Comparison of ENCODE assay signal across 9 cellular contexts in the genomic region with DNA sequence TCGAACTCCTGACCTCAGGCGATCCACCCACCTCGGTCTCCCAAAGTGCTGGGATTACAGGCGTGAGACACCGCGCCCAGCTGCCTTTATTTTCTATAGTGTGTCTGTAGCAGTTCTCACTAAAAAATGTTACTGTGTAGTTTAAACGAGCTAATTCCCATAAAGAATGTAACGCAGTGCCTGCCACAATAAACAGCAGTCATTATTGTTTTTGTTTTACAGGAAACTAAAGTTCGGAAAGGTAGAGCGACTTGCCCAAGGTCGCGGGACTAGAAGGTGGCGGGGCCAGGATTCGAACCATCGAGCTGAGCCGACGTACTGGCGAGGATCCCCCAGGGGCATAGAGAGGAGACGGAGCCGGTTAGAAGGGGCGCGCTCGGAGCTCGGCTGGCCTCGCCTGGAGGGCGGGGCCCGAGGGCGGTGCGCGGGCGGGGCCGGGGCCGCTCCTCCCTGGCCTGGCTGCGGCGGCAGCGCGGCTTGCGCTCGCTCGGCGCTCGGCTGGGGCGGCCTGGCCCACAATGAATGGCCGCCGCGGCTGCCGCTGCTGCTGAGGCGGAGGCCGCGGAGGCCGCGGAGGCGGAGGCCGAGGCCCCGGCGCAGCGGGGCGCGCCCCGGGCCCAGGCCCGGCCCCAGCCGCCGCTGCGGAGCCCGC. TPM values are rescaled to one million over a fixed set of nuclear protein-coding genes. Genes with fewer than 3 reads are reported as not detected.
DNase-seq lines count a peak whose midpoint lies in the region; ATAC-seq, FAIRE-seq and TF ChIP-seq lines count a peak whose summit lies in the region.
"Had no signal": no experiment of that assay in that cellular context is flagged by ENCODE, and none has a peak within 500 bp of the region (broad histone marks: within the 10 kb centered on the region; RNA-seq: fewer than 3 reads in every experiment).

NACC1 (plus strand) TSS at position 493 of the 652 bp plus-strand sequence. CDS start 16,944 bp downstream, outside the sequence.

- H2BK120ac ChIP-seq in H1 (replicated peaks; ENCODE audit: low read depth, low read length) (no peak within 1 kb of the TSS), mesendoderm (ENCODE audit: low read depth, low read length) (peak within 1 kb of the TSS; percentile 98)

- peaks cover 38 to 39% of the 10 kb centered on the region in 2 experiments for H4K20me1 ChIP-seq in H1 (replicated peaks in 1 of 2; ENCODE audit: control insufficient read depth in 1 of 2, insufficient read depth in 2 of 2, low read length in 2 of 2)

- POLR2A ChIA-PET in BJ (lab: Charles Lee), result no interaction called here
- POLR2A ChIA-PET in H1 (lab: Charles Lee; ENCODE audit: partially characterized antibody), result interaction anchor here (0.7 to 19.5 kb wide), 17 partner anchors 13 to 227 kb away, joined by 3 to 228 read pairs (median 4); partner anchors contain the start of genes GCDH, IER2, LYL1 and STX10

- H3K56ac ChIP-seq in H1 (replicated peaks; ENCODE audit: insufficient read length, low read depth, low read length) (peak within 1 kb of the TSS; percentile 98), mesendoderm (ENCODE audit: low read length) (peak within 1 kb of the TSS; percentile 99)

- TF ChIP-seq CTCF in BJ (IDR thresholded peaks at IDR 0.05; ENCODE audit: insufficient read depth, low read depth, low read length) (no peak), HL-60 (IDR thresholded peaks at IDR 0.05; ENCODE audit: insufficient read depth, low read length) (no peak), H1 (IDR thresholded peaks at IDR 0.05; ENCODE audit: control extremely low read depth in 1 of 3, insufficient read depth in 1 of 3, low read depth in 1 of 3, low read length in 3 of 3) (no peak)

- WGBS in H1 (ENCODE audit: extremely low coverage in 1 of 2, insufficient coverage in 1 of 2, insufficient read length in 1 of 2, insufficient replicate concordance in 2 of 2, low coverage in 1 of 2, low lambda C conversion rate in 2 of 2, missing lambda C conversion rate in 1 of 2), 2 experiments, result 13% methylated on average over 34 of the region's 65 CpGs; no CpG with 5 or more reads in 1 of the 2 experiments
- WGBS in mesendoderm (ENCODE audit: extremely low coverage, insufficient coverage, low lambda C conversion rate), result no CpG with 5 or more reads among the region's 65 CpGs

- TF ChIP-seq POLR2A in H1 (IDR thresholded peaks at IDR 0.05; ENCODE audit: control extremely low read depth in 1 of 2, low read depth in 2 of 2, low read length in 2 of 2), result no peak; a peak in 1 of 3 replicates

- TF ChIP-seq EP300 in H1 (IDR thresholded peaks at IDR 0.05; ENCODE audit: borderline replicate concordance in 1 of 2, low read depth in 2 of 2, low read length in 2 of 2), result peak in 1 of 2 experiments; percentile 13; a peak in 1 of 3 replicates

- H3K4me2 ChIP-seq in H1 (ENCODE audit: insufficient read depth in 1 of 2, low read depth in 2 of 2, low read length in 2 of 2), result peak within 1 kb of the TSS; percentile 81 to 86
- H3K4me2 ChIP-seq in mesendoderm (ENCODE audit: low read length), result peak within 1 kb of the TSS; percentile 69

- H3K18ac ChIP-seq in H1 (ENCODE audit: extremely low read depth, low read length) (peak within 1 kb of the TSS; percentile 95), mesendoderm (ENCODE audit: low read length) (peak within 1 kb of the TSS; percentile 99)

- H3K4me3 ChIP-seq in BJ (ENCODE audit: low read depth, low read length) (peak within 1 kb of the TSS; percentile 99), HL-60 (replicated peaks; ENCODE audit: insufficient read depth, low read length) (peak within 1 kb of the TSS; percentile 98), H1 (ENCODE audit: extremely low read depth in 1 of 4, insufficient read depth in 2 of 4, low read depth in 3 of 4, low read length in 4 of 4) (peak within 1 kb of the TSS; percentile 92 to 100 (median 96)), mesendoderm (ENCODE audit: low read length) (peak within 1 kb of the TSS; percentile 95)

- H3K27me3 ChIP-seq in BJ (ENCODE audit: control insufficient read depth, insufficient read depth, low read length) (no peaks in the 10 kb centered on the region), HL-60 (ENCODE audit: insufficient read depth, poor library complexity, severe bottlenecking) (no peaks in the 10 kb centered on the region), H1 (replicated peaks in 1 of 4; ENCODE audit: control insufficient read depth in 3 of 4, extremely low read depth in 1 of 4, insufficient read depth in 3 of 4, low read length in 3 of 4) (no peaks in the 10 kb centered on the region), mesendoderm (ENCODE audit: insufficient read depth, low read length, poor library complexity) (no peaks in the 10 kb centered on the region)

- no peak within 1 kb of the TSS for H3K23ac ChIP-seq in H1 (ENCODE audit: insufficient read length)
- no peak within 1 kb of the TSS for H3K23ac ChIP-seq in mesendoderm (ENCODE audit: low read length)

- H3K9ac ChIP-seq in H1 (replicated peaks in 1 of 4; ENCODE audit: extremely low read depth in 1 of 4, low read depth in 3 of 4, low read length in 3 of 4), result peak within 1 kb of the TSS; percentile 82 to 99 (median 94)
- peak within 1 kb of the TSS; percentile 99 for H3K9ac ChIP-seq in mesendoderm (ENCODE audit: low read length)

- peak within 1 kb of the TSS; percentile 61; the same call in 1 of the 2 replicates for H2BK15ac ChIP-seq in H1 (ENCODE audit: low read length)
- no peak within 1 kb of the TSS for H2BK15ac ChIP-seq in mesendoderm (replicated peaks; ENCODE audit: low read depth)

- peak within 1 kb of the TSS; percentile 6 for H3K14ac ChIP-seq in H1 (ENCODE audit: insufficient read length)

- H2AK5ac ChIP-seq in H1 (ENCODE audit: low read depth, low read length) (0 out of 2 replicates have a peak within 1 kb of the TSS, but pooled peaks have one; percentile 55), mesendoderm (ENCODE audit: low read length) (peak within 1 kb of the TSS; percentile 62)

- H3K4ac ChIP-seq in H1 (replicated peaks; ENCODE audit: insufficient read length, low read depth, low read length) (peak within 1 kb of the TSS; percentile 94), mesendoderm (ENCODE audit: low read depth, low read length) (peak within 1 kb of the TSS; percentile 100)

- H4K8ac ChIP-seq in H1 (ENCODE audit: extremely low read depth, insufficient read depth, low read length), result peak within 1 kb of the TSS; percentile 98; the same call in 1 of the 2 replicates
- peak within 1 kb of the TSS; percentile 97 for H4K8ac ChIP-seq in mesendoderm (ENCODE audit: low read depth, low read length)

- H2BK20ac ChIP-seq in H1 (ENCODE audit: low read length), result no peak within 1 kb of the TSS

- peak within 1 kb of the TSS; percentile 99 for H2BK5ac ChIP-seq in H1 (ENCODE audit: low read depth, low read length)
- peak within 1 kb of the TSS; percentile 97 for H2BK5ac ChIP-seq in mesendoderm (ENCODE audit: low read length)

- peak; percentile 56 for ATAC-seq in GM19351 (IDR thresholded peaks at IDR 0.05; ENCODE audit: unreplicated experiment)

- no peak within 1 kb of the TSS for H2AFZ ChIP-seq in H1 (ENCODE audit: low read length)

- peaks cover 8% of the 10 kb centered on the region; the same call in 1 of the 2 replicates for H3K23me2 ChIP-seq in H1 (ENCODE audit: low read depth, low read length)

- peaks cover 14 to 36% (median 26%) of the 10 kb centered on the region in 4 experiments for H3K4me1 ChIP-seq in H1 (replicated peaks in 1 of 4; ENCODE audit: control insufficient read depth in 3 of 4, insufficient read depth in 4 of 4, low read length in 3 of 4)
- peaks cover 13% of the 10 kb centered on the region for H3K4me1 ChIP-seq in mesendoderm (ENCODE audit: control insufficient read depth, low read depth, low read length)

- H3K27ac ChIP-seq in HL-60 (replicated peaks) (peak within 1 kb of the TSS; percentile 84), H1 (ENCODE audit: low read depth, low read length) (peak within 1 kb of the TSS; percentile 97), mesendoderm (ENCODE audit: low read depth, low read length) (peak within 1 kb of the TSS; percentile 98)

- H3K79me1 ChIP-seq in H1 (ENCODE audit: low read depth, low read length) (peaks cover 31% of the 10 kb centered on the region), mesendoderm (ENCODE audit: low read length) (peaks cover 20% of the 10 kb centered on the region)

- peak within 1 kb of the TSS; percentile 97 for H2BK12ac ChIP-seq in H1 (ENCODE audit: low read depth, low read length)

- no peak for FAIRE-seq in H1 (lab: Jason Lieb, UNC)
- FAIRE-seq: TTC549 had no signal

- H3K9me3 ChIP-seq in H1 (ENCODE audit: insufficient read depth in 2 of 2, low read depth in 1 of 2, low read length in 1 of 2), result no peaks in the 10 kb centered on the region

- peak within 1 kb of the TSS; percentile 85 for H4K5ac ChIP-seq in H1 (ENCODE audit: insufficient read length, low read depth, low read length)
- peak within 1 kb of the TSS; percentile 77 for H4K5ac ChIP-seq in mesendoderm (ENCODE audit: low read length)

- H3K79me2 ChIP-seq in H1 (ENCODE audit: control insufficient read depth in 1 of 2, insufficient read depth in 2 of 2, low read length in 2 of 2), result peaks cover 45 to 61% of the 10 kb centered on the region in 2 experiments
- H3K79me2 ChIP-seq in mesendoderm (ENCODE audit: control insufficient read depth, insufficient read depth, low read length), result peaks cover 58% of the 10 kb centered on the region

- TF ChIP-seq RAD21 in H1 (IDR thresholded peaks at IDR 0.05 in 1 of 2, conservative IDR thresholded peaks at IDR 0.05 in 1 of 2; ENCODE audit: low read depth in 2 of 2, low read length in 2 of 2), result no peak

- CTCF ChIA-PET in BJ (lab: Yijun Ruan, JAX) (interaction anchor here (0.6 to 1.5 kb wide), 9 partner anchors 13 to 152 kb away, joined by 3 to 7 read pairs (median 4); partner anchors contain the start of genes IER2 and STX10), H1 (lab: Charles Lee; ENCODE audit: partially characterized antibody) (interaction anchor here (1.0 to 1.4 kb wide), 3 partner anchors 13 to 78 kb away, joined by 3 to 4 read pairs (median 4); no protein-coding TSS in a partner anchor)

- DNase-seq in BJ (ENCODE audit: low read depth) (no peak), HL-60 (ENCODE audit: low read depth in 1 of 2, low spot score in 1 of 2) (peak; percentile 75 to 89), NOMO-1 (lab: John Stamatoyannopoulos, UW; ENCODE audit: unreplicated experiment in 2 of 2) (peak; percentile 89 to 90), H1 (ENCODE audit: low read depth in 1 of 2, low spot score in 2 of 2) (peak; percentile 70 to 87), mesendoderm (peak; percentile 95)
- DNase-seq in activated CD8-positive, alpha-beta memory T cell treated with anti-CD3 and anti-CD28 coated beads for 48 hours (ENCODE audit: low read depth in 2 of 3, low spot score in 2 of 3), result peak; percentile 66 to 93 (median 69)
- peak; percentile 87 for DNase-seq in stimulated activated CD8-positive, alpha-beta memory T cell treated with anti-CD3 and anti-CD28 coated beads, Interleukin-12 subunit alpha, Interleukin-12 subunit beta, amount 100 ng/mL, for 4 hours (ENCODE audit: low read depth)

- peak within 1 kb of the TSS; percentile 97 for H4K91ac ChIP-seq in H1 (replicated peaks; ENCODE audit: insufficient read length, low read length)

- H3K36me3 ChIP-seq in BJ (ENCODE audit: control insufficient read depth, insufficient read depth, low read length) (peaks cover 5% of the 10 kb centered on the region), H1 (ENCODE audit: control insufficient read depth in 2 of 4, insufficient read depth in 4 of 4, low read length in 3 of 4) (peaks cover 0 to 14% (median 9%) of the 10 kb centered on the region in 4 experiments; a peak in 6 of 8 replicates), mesendoderm (ENCODE audit: control insufficient read depth, insufficient read depth, low read length) (peaks cover 6% of the 10 kb centered on the region)

RNA-seq across cellular contexts. Expression of gene NACC1, which starts in this region (rescaled TPM):
- 46.8 and 98.7 TPM in 2 replicates for polyA plus RNA-seq in BJ (2011; rRNA removed)
- 65.7 and 80.7 TPM in 2 replicates for polyA minus RNA-seq in BJ (2011; rRNA and poly(A)+ RNA removed)
- total RNA-seq in H1 (2021; fragmentation: NEBNext Ultra II Directional; extraction: Animal tissue kit (Norgen Biotek cat#: 25700)), result 226 and 234 TPM in 2 replicates
- 301 and 541 TPM in 2 replicates for polyA plus RNA-seq in H1 (2011; rRNA removed)
- polyA plus RNA-seq in H1 (2011; cell fraction: cytosol; rRNA removed), result 204 TPM
- 367 TPM for polyA plus RNA-seq in H1 (2011; cell fraction: nucleus; rRNA removed)
- polyA plus RNA-seq in H1 (2012, experiment 1 of 2), result 72.2 to 138 TPM (median 120 TPM) in 4 replicates
- 144 TPM for polyA plus RNA-seq in H1 (2012, experiment 2 of 2)
- 169 TPM for polyA plus RNA-seq in H1 (2013, experiment 1 of 2)
- polyA plus RNA-seq in H1 (2013, experiment 2 of 2), result 186 TPM
- polyA minus RNA-seq in H1 (2011; rRNA and poly(A)+ RNA removed), result 150 and 197 TPM in 2 replicates
- 187 TPM for polyA minus RNA-seq in H1 (2011; cell fraction: cytosol; rRNA and poly(A)+ RNA removed)
- polyA minus RNA-seq in H1 (2011; cell fraction: nucleus; rRNA and poly(A)+ RNA removed), result 126 TPM
- 210 TPM for polyA plus RNA-seq in mesendoderm (2013, experiment 1 of 2)
- polyA plus RNA-seq in mesendoderm (2013, experiment 2 of 2), result 205 TPM
